In genomic region chr1:224668991-224669390, GRCh38 we compare ENCODE assay signal across 20 cellular contexts. TPM values are rescaled to one million over a fixed set of nuclear protein-coding genes. Genes with fewer than 3 reads are reported as not detected.
DNase-seq lines count a peak whose midpoint lies in the region; ATAC-seq and TF ChIP-seq lines count a peak whose summit lies in the region.
"Had no signal": no experiment of that assay in that cellular context is flagged by ENCODE, and none has a peak within 500 bp of the region (broad histone marks: within the 10 kb centered on the region; RNA-seq: fewer than 3 reads in every experiment).

No MANE protein-coding gene starts in this region.

- H3K9me3 ChIP-seq in spleen = no peaks in the 10 kb centered on the region
- H3K9me3 ChIP-seq: Caco-2, right lobe of liver, SJCRH30, upper lobe of left lung had no signal

- intact Hi-C loops in left cardiac atrium (cut with DNase I) (no loop called here), Right ventricle myocardium inferior (cut with DNase I) (no loop called here), spleen (cut with DNase I; ENCODE audit: low total_unique reads) (no loop called here)

- ATAC-seq in left cardiac atrium (peak; percentile 49 to 61), Right ventricle myocardium inferior (no peak), GM19452 (IDR thresholded peaks at IDR 0.05; ENCODE audit: unreplicated experiment) (no peak), GM21390 (IDR thresholded peaks at IDR 0.05; ENCODE audit: unreplicated experiment) (no peak)
- ATAC-seq: activated CD8-positive, alpha-beta T cell treated with anti-CD3 and anti-CD28 coated beads for 36 hours; activated T-cell treated with anti-CD3 and anti-CD28 coated beads, Interleukin-2, amount 50 U/mL, for 4 hours; foreskin keratinocyte; left lobe of liver; stimulated activated naive CD8-positive, alpha-beta T cell treated with anti-CD3 and anti-CD28 coated beads, Interleukin-15, amount 100 ng/mL, for 72 hours; WTC11 had no signal

- H3K4me1 ChIP-seq in spleen = no peaks in the 10 kb centered on the region
- H3K4me1 ChIP-seq: foreskin keratinocyte, right lobe of liver, SJCRH30, upper lobe of left lung had no signal

- no peak overlapping the region for H3K4me3 ChIP-seq in spleen
- H3K4me3 ChIP-seq: right lobe of liver, SJCRH30, upper lobe of left lung had no signal

- no peaks in the 10 kb centered on the region for H3K36me3 ChIP-seq in spleen
- H3K36me3 ChIP-seq: right lobe of liver, SJCRH30, upper lobe of left lung had no signal

- TF ChIP-seq POLR2A in spleen (IDR thresholded peaks at IDR 0.05) = no peak

- H3K27me3 ChIP-seq in spleen (replicated peaks in 1 of 7) = no peaks in the 10 kb centered on the region
- H3K27me3 ChIP-seq: right lobe of liver, upper lobe of left lung had no signal

- WGBS in spleen, 5 donors = 61 to 86% (median 78%) methylated on average over 2 to 3 of the region's 3 CpGs

- H3K27ac ChIP-seq in spleen = no peak overlapping the region
- H3K27ac ChIP-seq: foreskin keratinocyte, right lobe of liver, SJCRH30, upper lobe of left lung had no signal

- no peak for TF ChIP-seq CTCF in spleen (IDR thresholded peaks at IDR 0.05 in 8 of 11, conservative IDR thresholded peaks at IDR 0.05 in 3 of 11)

- DNase-seq in left cardiac atrium (no peak), Right ventricle myocardium inferior (ENCODE audit: missing footprints) (no peak), NCI-H774 (lab: John Stamatoyannopoulos, UW) (peak; percentile 49), glomerular visceral epithelial cell (ENCODE audit: extremely low spot score) (peak; percentile 15), spleen (no peak), OCI-M1 (lab: John Stamatoyannopoulos, UW) (no peak)
- DNase-seq: activated CD8-positive, alpha-beta T cell treated with anti-CD3 and anti-CD28 coated beads for 36 hours; activated T-cell treated with anti-CD3 and anti-CD28 coated beads, Interleukin-2, amount 50 U/mL, for 4 hours; Caco-2; foreskin keratinocyte; KG1; NCI-H1105 treated with DMSO at 0.1 percent for 48 hours; right lobe of liver; SJCRH30; stimulated activated naive CD8-positive, alpha-beta T cell treated with anti-CD3 and anti-CD28 coated beads, Interleukin-15, amount 100 ng/mL, for 72 hours; upper lobe of left lung had no signal

RNA-seq across cellular contexts. Expression of gene CNIH3, which starts 52.9 kb away (rescaled TPM):
- total RNA-seq in left cardiac atrium (1 to 10 TPM in 1 of 2 donors, under 1 TPM in 1; 0.88 to 1.3 TPM), Right ventricle myocardium inferior (1.2 TPM), spleen (1 to 10 TPM in 5 of 7 donors, under 1 TPM in 2; 0.68 to 4.1 (median 2.6) TPM)
- 1 to 10 TPM; 1.6 to 2.2 (median 1.7) TPM for polyA plus RNA-seq in spleen

Comparison
In these comparisons a context has a peak if more than half of its experiments do, and no peak if none do; other contexts are left out.
1. ATAC-seq: peak in left cardiac atrium (2 of 2); none in Right ventricle myocardium inferior (single experiment), GM19452 (single experiment) and GM21390 (single experiment).
2. DNase-seq: peak in NCI-H774 (single experiment) and glomerular visceral epithelial cell (single experiment); none in left cardiac atrium (single experiment), Right ventricle myocardium inferior (single experiment), spleen (single experiment) and OCI-M1 (single experiment).